ENCODE assay signal across 1 cellular context in the genomic region with DNA sequence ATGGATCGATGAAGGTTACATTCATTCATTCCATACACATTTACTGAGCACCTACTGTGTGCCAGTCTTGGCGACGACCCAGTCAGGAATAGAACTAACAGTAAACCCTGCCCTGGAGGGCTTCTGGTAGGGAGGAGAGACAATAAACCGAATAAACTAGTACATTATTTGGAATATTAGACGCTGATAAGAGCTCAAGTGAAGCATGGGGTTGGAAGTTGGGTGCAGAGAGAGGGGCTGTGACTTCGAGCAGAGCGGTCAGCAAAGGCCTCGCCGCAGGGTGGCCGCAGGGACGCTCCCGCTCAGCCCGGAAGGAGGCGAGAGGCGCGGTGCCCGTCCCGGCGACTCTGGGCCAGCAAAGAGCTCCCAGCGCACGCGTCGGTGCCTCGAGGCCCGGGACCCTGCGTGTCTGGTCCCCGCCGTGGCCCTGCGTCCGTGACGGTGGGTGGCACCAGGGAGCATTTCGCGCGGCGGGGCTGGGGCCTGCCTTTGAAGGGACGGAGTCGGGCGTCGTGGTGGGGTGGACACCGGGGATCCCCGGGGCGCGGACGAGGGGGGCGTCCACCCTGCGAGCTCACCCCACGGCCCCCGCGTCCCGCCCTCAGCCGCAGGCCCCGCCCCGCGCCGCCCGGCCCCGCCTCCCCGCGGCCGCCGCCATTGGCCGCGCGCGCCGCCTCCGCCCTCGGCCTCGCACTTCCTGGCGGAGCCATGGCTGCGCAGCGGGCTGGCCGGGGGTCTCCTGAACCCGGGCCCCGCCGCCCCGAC.
TF ChIP-seq lines count a peak whose summit lies in the region.

KLHL36 (plus strand) TSS at position 682 of the 765 bp plus-strand sequence. CDS start 2,357 bp downstream, outside the sequence.

TF ChIP-seq in K562, 482 proteins besides CTCF, POLR2A, EP300 and RAD21 (continued from another document and continues in another):
- TF ChIP-seq RCOR1 (IDR thresholded peaks at IDR 0.05; ENCODE audit: borderline replicate concordance in 1 of 2, low read depth in 2 of 2, low read length in 2 of 2) (0 out of 4 replicates have a peak, but pooled peaks of 1 of the 2 experiments have one; percentile 4), ZNF41 (CRISPR knock-in tag; conservative IDR thresholded peaks at IDR 0.05) (no peak), CEBPB (tag; IDR thresholded peaks at IDR 0.05) (no peak), ZNF23 (CRISPR knock-in tag; IDR thresholded peaks at IDR 0.05) (no peak), RBM39 (optimal IDR thresholded peaks at IDR 0.05; ENCODE audit: low read depth, low read length) (no peak), KLF13 (tag; IDR thresholded peaks at IDR 0.05; ENCODE audit: borderline replicate concordance, low read depth) (peak; percentile 87), POLR3G (IDR thresholded peaks at IDR 0.05; ENCODE audit: extremely low read depth, insufficient read length, insufficient replicate concordance) (no peak), TSHZ1 (CRISPR knock-in tag; IDR thresholded peaks at IDR 0.05) (no peak), PHF20 (IDR thresholded peaks at IDR 0.05; ENCODE audit: partially characterized antibody) (peak; percentile 75), BCOR (IDR thresholded peaks at IDR 0.05) (peak; percentile 70), POLR2AphosphoS2 (IDR thresholded peaks at IDR 0.05; ENCODE audit: low read length) (no peak), HDAC2 (IDR thresholded peaks at IDR 0.05) (0 out of 2 replicates have a peak, but pooled peaks have one; percentile 66), CBX2 (IDR thresholded peaks at IDR 0.05; ENCODE audit: insufficient read depth, low read length, poor library complexity, severe bottlenecking) (no peak), ATF3 (IDR thresholded peaks at IDR 0.05) (no peak), ATF3 (CRISPR knock-in tag; conservative IDR thresholded peaks at IDR 0.05) (peak; percentile 66; the same call in 1 of the 2 replicates), KAT7 (CRISPR knock-in tag; IDR thresholded peaks at IDR 0.05; ENCODE audit: borderline replicate concordance) (no peak), LCOR (CRISPR knock-in tag; IDR thresholded peaks at IDR 0.05) (0 out of 2 replicates have a peak, but pooled peaks have one; percentile 55), XRCC5 (IDR thresholded peaks at IDR 0.05; ENCODE audit: low read depth, low read length) (peak; percentile 55; the same call in 1 of the 2 replicates), ZNF444 (CRISPR knock-in tag; IDR thresholded peaks at IDR 0.05) (no peak), ZNF24 (IDR thresholded peaks at IDR 0.05) (peak; percentile 86), CXXC5 (CRISPR knock-in tag; IDR thresholded peaks at IDR 0.05) (peak; percentile 82), NR2C2 (CRISPR knock-in tag; IDR thresholded peaks at IDR 0.05) (no peak), NR2C2 (tag; IDR thresholded peaks at IDR 0.05) (no peak), BMI1 (IDR thresholded peaks at IDR 0.05; ENCODE audit: low read length) (no peak), PYGO2 (tag; IDR thresholded peaks at IDR 0.05) (no peak), CBX8 (IDR thresholded peaks at IDR 0.05; ENCODE audit: borderline replicate concordance, extremely low read depth, low read depth, low read length, poor library complexity, severe bottlenecking) (no peak), SETDB1 (IDR thresholded peaks at IDR 0.05; ENCODE audit: low read length) (no peak), NCOA1 (IDR thresholded peaks at IDR 0.05; ENCODE audit: low read depth) (no peak), STAT5A (IDR thresholded peaks at IDR 0.05; ENCODE audit: borderline replicate concordance, low read length) (no peak), YY1 (IDR thresholded peaks at IDR 0.05; ENCODE audit: borderline replicate concordance in 1 of 3, control insufficient read depth in 1 of 3, extremely low read depth in 1 of 3, insufficient read depth in 3 of 3, insufficient read length in 1 of 3, insufficient replicate concordance in 2 of 3, low read depth in 1 of 3, low read length in 2 of 3) (peak; percentile 43 to 91 (median 87)), ZFX (CRISPR knock-in tag; IDR thresholded peaks at IDR 0.05) (peak; percentile 84), PRPF4 (IDR thresholded peaks at IDR 0.05; ENCODE audit: insufficient read depth, low read depth, low read length, poor library complexity, severe bottlenecking) (no peak), KDM1A (IDR thresholded peaks at IDR 0.05) (no peak), RNF2 (IDR thresholded peaks at IDR 0.05) (peak; percentile 82)
- TF ChIP-seq, protein P1, sequence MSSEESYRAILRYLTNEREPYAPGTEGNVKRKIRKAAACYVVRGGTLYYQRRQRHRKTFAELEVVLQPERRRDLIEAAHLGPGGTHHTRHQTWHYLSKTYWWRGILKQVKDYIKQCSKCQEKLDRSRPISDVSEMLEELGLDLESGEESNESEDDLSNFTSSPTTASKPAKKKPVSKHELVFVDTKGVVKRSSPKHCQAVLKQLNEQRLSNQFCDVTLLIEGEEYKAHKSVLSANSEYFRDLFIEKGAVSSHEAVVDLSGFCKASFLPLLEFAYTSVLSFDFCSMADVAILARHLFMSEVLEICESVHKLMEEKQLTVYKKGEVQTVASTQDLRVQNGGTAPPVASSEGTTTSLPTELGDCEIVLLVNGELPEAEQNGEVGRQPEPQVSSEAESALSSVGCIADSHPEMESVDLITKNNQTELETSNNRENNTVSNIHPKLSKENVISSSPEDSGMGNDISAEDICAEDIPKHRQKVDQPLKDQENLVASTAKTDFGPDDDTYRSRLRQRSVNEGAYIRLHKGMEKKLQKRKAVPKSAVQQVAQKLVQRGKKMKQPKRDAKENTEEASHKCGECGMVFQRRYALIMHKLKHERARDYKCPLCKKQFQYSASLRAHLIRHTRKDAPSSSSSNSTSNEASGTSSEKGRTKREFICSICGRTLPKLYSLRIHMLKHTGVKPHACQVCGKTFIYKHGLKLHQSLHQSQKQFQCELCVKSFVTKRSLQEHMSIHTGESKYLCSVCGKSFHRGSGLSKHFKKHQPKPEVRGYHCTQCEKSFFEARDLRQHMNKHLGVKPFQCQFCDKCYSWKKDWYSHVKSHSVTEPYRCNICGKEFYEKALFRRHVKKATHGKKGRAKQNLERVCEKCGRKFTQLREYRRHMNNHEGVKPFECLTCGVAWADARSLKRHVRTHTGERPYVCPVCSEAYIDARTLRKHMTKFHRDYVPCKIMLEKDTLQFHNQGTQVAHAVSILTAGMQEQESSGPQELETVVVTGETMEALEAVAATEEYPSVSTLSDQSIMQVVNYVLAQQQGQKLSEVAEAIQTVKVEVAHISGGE (CRISPR knock-in tag; IDR thresholded peaks at IDR 0.05), result peak in 1 of 3 experiments; percentile 61; a peak in 2 of 6 replicates
- TF ChIP-seq, protein P2, sequence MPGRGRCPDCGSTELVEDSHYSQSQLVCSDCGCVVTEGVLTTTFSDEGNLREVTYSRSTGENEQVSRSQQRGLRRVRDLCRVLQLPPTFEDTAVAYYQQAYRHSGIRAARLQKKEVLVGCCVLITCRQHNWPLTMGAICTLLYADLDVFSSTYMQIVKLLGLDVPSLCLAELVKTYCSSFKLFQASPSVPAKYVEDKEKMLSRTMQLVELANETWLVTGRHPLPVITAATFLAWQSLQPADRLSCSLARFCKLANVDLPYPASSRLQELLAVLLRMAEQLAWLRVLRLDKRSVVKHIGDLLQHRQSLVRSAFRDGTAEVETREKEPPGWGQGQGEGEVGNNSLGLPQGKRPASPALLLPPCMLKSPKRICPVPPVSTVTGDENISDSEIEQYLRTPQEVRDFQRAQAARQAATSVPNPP (IDR thresholded peaks at IDR 0.05; ENCODE audit: borderline replicate concordance, insufficient read depth, insufficient read length), result no peak
- TF ChIP-seq, protein P3, sequence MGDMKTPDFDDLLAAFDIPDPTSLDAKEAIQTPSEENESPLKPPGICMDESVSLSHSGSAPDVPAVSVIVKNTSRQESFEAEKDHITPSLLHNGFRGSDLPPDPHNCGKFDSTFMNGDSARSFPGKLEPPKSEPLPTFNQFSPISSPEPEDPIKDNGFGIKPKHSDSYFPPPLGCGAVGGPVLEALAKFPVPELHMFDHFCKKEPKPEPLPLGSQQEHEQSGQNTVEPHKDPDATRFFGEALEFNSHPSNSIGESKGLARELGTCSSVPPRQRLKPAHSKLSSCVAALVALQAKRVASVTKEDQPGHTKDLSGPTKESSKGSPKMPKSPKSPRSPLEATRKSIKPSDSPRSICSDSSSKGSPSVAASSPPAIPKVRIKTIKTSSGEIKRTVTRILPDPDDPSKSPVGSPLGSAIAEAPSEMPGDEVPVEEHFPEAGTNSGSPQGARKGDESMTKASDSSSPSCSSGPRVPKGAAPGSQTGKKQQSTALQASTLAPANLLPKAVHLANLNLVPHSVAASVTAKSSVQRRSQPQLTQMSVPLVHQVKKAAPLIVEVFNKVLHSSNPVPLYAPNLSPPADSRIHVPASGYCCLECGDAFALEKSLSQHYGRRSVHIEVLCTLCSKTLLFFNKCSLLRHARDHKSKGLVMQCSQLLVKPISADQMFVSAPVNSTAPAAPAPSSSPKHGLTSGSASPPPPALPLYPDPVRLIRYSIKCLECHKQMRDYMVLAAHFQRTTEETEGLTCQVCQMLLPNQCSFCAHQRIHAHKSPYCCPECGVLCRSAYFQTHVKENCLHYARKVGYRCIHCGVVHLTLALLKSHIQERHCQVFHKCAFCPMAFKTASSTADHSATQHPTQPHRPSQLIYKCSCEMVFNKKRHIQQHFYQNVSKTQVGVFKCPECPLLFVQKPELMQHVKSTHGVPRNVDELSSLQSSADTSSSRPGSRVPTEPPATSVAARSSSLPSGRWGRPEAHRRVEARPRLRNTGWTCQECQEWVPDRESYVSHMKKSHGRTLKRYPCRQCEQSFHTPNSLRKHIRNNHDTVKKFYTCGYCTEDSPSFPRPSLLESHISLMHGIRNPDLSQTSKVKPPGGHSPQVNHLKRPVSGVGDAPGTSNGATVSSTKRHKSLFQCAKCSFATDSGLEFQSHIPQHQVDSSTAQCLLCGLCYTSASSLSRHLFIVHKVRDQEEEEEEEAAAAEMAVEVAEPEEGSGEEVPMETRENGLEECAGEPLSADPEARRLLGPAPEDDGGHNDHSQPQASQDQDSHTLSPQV (IDR thresholded peaks at IDR 0.05), result peak; percentile 81; the same call in 1 of the 2 replicates
- TF ChIP-seq, protein P4, sequence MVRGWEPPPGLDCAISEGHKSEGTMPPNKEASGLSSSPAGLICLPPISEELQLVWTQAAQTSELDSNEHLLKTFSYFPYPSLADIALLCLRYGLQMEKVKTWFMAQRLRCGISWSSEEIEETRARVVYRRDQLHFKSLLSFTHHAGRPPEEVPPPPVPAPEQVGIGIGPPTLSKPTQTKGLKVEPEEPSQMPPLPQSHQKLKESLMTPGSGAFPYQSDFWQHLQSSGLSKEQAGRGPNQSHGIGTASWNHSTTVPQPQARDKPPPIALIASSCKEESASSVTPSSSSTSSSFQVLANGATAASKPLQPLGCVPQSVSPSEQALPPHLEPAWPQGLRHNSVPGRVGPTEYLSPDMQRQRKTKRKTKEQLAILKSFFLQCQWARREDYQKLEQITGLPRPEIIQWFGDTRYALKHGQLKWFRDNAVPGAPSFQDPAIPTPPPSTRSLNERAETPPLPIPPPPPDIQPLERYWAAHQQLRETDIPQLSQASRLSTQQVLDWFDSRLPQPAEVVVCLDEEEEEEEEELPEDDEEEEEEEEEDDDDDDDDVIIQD (CRISPR knock-in tag; IDR thresholded peaks at IDR 0.05), result no peak
- TF ChIP-seq, protein P5, sequence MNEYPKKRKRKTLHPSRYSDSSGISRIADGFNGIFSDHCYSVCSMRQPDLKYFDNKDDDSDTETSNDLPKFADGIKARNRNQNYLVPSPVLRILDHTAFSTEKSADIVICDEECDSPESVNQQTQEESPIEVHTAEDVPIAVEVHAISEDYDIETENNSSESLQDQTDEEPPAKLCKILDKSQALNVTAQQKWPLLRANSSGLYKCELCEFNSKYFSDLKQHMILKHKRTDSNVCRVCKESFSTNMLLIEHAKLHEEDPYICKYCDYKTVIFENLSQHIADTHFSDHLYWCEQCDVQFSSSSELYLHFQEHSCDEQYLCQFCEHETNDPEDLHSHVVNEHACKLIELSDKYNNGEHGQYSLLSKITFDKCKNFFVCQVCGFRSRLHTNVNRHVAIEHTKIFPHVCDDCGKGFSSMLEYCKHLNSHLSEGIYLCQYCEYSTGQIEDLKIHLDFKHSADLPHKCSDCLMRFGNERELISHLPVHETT (CRISPR knock-in tag; conservative IDR thresholded peaks at IDR 0.05 in 1 of 2, IDR thresholded peaks at IDR 0.05 in 1 of 2), result peak in 1 of 2 experiments; percentile 69; a peak in 2 of 4 replicates
- TF ChIP-seq, protein P6, sequence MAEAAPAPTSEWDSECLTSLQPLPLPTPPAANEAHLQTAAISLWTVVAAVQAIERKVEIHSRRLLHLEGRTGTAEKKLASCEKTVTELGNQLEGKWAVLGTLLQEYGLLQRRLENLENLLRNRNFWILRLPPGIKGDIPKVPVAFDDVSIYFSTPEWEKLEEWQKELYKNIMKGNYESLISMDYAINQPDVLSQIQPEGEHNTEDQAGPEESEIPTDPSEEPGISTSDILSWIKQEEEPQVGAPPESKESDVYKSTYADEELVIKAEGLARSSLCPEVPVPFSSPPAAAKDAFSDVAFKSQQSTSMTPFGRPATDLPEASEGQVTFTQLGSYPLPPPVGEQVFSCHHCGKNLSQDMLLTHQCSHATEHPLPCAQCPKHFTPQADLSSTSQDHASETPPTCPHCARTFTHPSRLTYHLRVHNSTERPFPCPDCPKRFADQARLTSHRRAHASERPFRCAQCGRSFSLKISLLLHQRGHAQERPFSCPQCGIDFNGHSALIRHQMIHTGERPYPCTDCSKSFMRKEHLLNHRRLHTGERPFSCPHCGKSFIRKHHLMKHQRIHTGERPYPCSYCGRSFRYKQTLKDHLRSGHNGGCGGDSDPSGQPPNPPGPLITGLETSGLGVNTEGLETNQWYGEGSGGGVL (CRISPR knock-in tag; IDR thresholded peaks at IDR 0.05), result no peak
